In genomic region chr5:178483620-178484019, GRCh38 we compare ENCODE assay signal across 10 cellular contexts.
A peak's percentile ranks its signal among the peaks of the same experiment; 100 is the strongest.
DNase-seq lines count a peak whose midpoint lies in the region; ATAC-seq and TF ChIP-seq lines count a peak whose summit lies in the region.
"Had no signal": no experiment of that assay in that cellular context is flagged by ENCODE, and none has a peak within 500 bp of the region (broad histone marks: within the 10 kb centered on the region; RNA-seq: fewer than 3 reads in every experiment).

No MANE protein-coding gene starts in this region.

- peak overlapping the region; percentile 51 for H3K4me3 Mint-ChIP-seq in activated CD8-positive, alpha-beta T cell treated with anti-CD3 and anti-CD28 coated beads for 36 hours

- TF ChIP-seq CTCF in MM.1S (IDR thresholded peaks at IDR 0.05; ENCODE audit: low read length): no peak
- TF ChIP-seq CTCF in activated CD8-positive, alpha-beta T cell treated with anti-CD3 and anti-CD28 coated beads for 36 hours (IDR thresholded peaks at IDR 0.05): no peak

- no peak overlapping the region for H3K4me3 ChIP-seq in MM.1S (ENCODE audit: low read length)
- H3K4me3 ChIP-seq: prostate gland had no signal

- no peaks in the 10 kb centered on the region for H3K9me2 ChIP-seq in MM.1S (replicated peaks; ENCODE audit: insufficient read depth, low read length)
- H3K9me2 ChIP-seq: SK-N-SH had no signal

- no peak overlapping the region for H2AFZ ChIP-seq in MM.1S (ENCODE audit: low read length)

- no peaks in the 10 kb centered on the region for H3F3A ChIP-seq in MM.1S (ENCODE audit: insufficient read depth, low read length)

- H3K9me3 Mint-ChIP-seq in activated CD8-positive, alpha-beta T cell treated with anti-CD3 and anti-CD28 coated beads for 36 hours: peaks cover 3% of the 10 kb centered on the region

- H3K9ac ChIP-seq in MM.1S (ENCODE audit: low read length): no peak overlapping the region
- H3K9ac ChIP-seq: SK-N-SH had no signal

- H4K20me1 ChIP-seq in MM.1S (ENCODE audit: insufficient read depth, low read length): no peaks in the 10 kb centered on the region

- peaks cover 47% of the 10 kb centered on the region for H3K27me3 ChIP-seq in MM.1S (replicated peaks; ENCODE audit: insufficient read depth, low read length)

- intact Hi-C loops in activated CD8-positive, alpha-beta T cell treated with anti-CD3 and anti-CD28 coated beads for 36 hours (cut with micrococcal nuclease): no loop called here
- intact Hi-C loops in head of caudate nucleus (cut with DNase I): no loop called here

- H3K27me3 Mint-ChIP-seq in activated CD8-positive, alpha-beta T cell treated with anti-CD3 and anti-CD28 coated beads for 36 hours: no peaks in the 10 kb centered on the region

- no peaks in the 10 kb centered on the region for H3K79me2 ChIP-seq in MM.1S (ENCODE audit: low read length)

- peaks cover 3% of the 10 kb centered on the region for H3K36me3 Mint-ChIP-seq in activated CD8-positive, alpha-beta T cell treated with anti-CD3 and anti-CD28 coated beads for 36 hours (ENCODE audit: low read depth)

- CTCF ChIA-PET in activated CD8-positive, alpha-beta T cell treated with anti-CD3 and anti-CD28 coated beads for 36 hours (lab: Charles Lee): no interaction called here

- H3K27ac Mint-ChIP-seq in activated CD8-positive, alpha-beta T cell treated with anti-CD3 and anti-CD28 coated beads for 36 hours: peak overlapping the region; percentile 83

- no peaks in the 10 kb centered on the region for H3K9me3 ChIP-seq in MM.1S (replicated peaks; ENCODE audit: insufficient read depth, low read length)
- H3K9me3 ChIP-seq: prostate gland had no signal

- no peaks in the 10 kb centered on the region for H3K4me1 ChIP-seq in MM.1S (ENCODE audit: low read length)

- DNase-seq in MM.1S (peak; percentile 26), head of caudate nucleus (peak in 29 of 42 donors; percentile 10 to 63 (median 34)), AG20443 (ENCODE audit: low spot score) (no peak), NCI-H748 treated with DMSO at 0.1 percent for 48 hours (lab: John Stamatoyannopoulos, UW) (no peak)
- DNase-seq in activated CD8-positive, alpha-beta T cell treated with anti-CD3 and anti-CD28 coated beads for 36 hours: peak; percentile 81
- peak in 2 of 3 donors; percentile 4 to 22 for DNase-seq in stimulated activated CD4-positive, alpha-beta T cell treated with anti-CD3 and anti-CD28 coated beads, TNF-alpha, amount 100 ng/mL, for 48 hours (ENCODE audit: low read depth in 3 of 3)
- DNase-seq: SK-N-SH had no signal

- no peaks in the 10 kb centered on the region for H3K36me3 ChIP-seq in MM.1S (replicated peaks; ENCODE audit: insufficient read depth, low read length)
- H3K36me3 ChIP-seq: prostate gland had no signal

- peak; percentile 95 for ATAC-seq in activated CD8-positive, alpha-beta T cell treated with anti-CD3 and anti-CD28 coated beads for 36 hours
- ATAC-seq in HG02610 (IDR thresholded peaks at IDR 0.05; ENCODE audit: unreplicated experiment) (no peak), GM21786 (IDR thresholded peaks at IDR 0.05; ENCODE audit: unreplicated experiment) (no peak)

- no peak overlapping the region for H3K27ac ChIP-seq in MM.1S (ENCODE audit: low read length)
- H3K27ac ChIP-seq: prostate gland had no signal

- H3K4me1 Mint-ChIP-seq in activated CD8-positive, alpha-beta T cell treated with anti-CD3 and anti-CD28 coated beads for 36 hours (ENCODE audit: low read depth): peaks cover 10% of the 10 kb centered on the region

- H3K4me2 ChIP-seq in MM.1S (ENCODE audit: low read depth, low read length): no peak overlapping the region
- H3K4me2 ChIP-seq: SK-N-SH had no signal

- POLR2A ChIA-PET in activated CD8-positive, alpha-beta T cell treated with anti-CD3 and anti-CD28 coated beads for 36 hours (lab: Charles Lee): no interaction called here

Comparison
In these comparisons a context has a peak if more than half of its experiments do, and no peak if none do; other contexts are left out.
1. DNase-seq: peak in MM.1S (single experiment), activated CD8-positive, alpha-beta T cell treated with anti-CD3 and anti-CD28 coated beads for 36 hours (single experiment), head of caudate nucleus (29 of 42) and stimulated activated CD4-positive, alpha-beta T cell treated with anti-CD3 and anti-CD28 coated beads, TNF-alpha, amount 100 ng/mL, for 48 hours (2 of 3); none in AG20443 (single experiment) and NCI-H748 treated with DMSO at 0.1 percent for 48 hours (single experiment).